Comparison of ENCODE assay signal across 19 cellular contexts in the genomic region with DNA sequence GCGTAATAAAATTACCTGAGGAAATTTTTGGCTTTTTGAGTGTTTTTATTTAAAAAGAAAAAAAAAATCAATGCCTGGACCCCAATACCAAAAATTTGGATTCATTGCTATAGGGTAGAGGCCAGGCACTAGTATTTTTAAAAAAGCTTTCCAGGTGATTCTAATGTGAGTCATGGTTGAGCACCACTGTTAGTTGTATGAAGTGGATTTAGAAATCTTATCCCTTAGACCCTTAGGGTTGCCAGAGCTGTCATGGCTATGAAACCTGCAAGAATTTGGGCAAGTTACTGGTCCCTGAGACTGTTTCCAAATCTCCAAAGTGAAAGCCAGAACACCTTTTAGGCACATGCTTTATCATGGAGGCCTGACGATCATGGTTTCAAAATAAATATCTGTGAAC.
DNase-seq lines count a peak whose midpoint lies in the region; ATAC-seq, FAIRE-seq and TF ChIP-seq lines count a peak whose summit lies in the region.
"Had no signal": no experiment of that assay in that cellular context is flagged by ENCODE, and none has a peak within 500 bp of the region (broad histone marks: within the 10 kb centered on the region; RNA-seq: fewer than 3 reads in every experiment).

No MANE protein-coding gene starts in this region.

- H3K36me3 ChIP-seq in mammary epithelial cell (ENCODE audit: insufficient read depth, low read length) (no peaks in the 10 kb centered on the region), smooth muscle cell (ENCODE audit: low read depth) (no peaks in the 10 kb centered on the region), gastrocnemius medialis (no peaks in the 10 kb centered on the region)
- H3K36me3 ChIP-seq: BLaER1 had no signal

- dilution Hi-C loops in mammary epithelial cell (cut with HindIII; ENCODE audit: low sequenced_read_pairs): no loop called here

- H3K27ac ChIP-seq in mammary epithelial cell (ENCODE audit: insufficient read depth, low read depth, low read length) (peak overlapping the region; percentile 82), smooth muscle cell (ENCODE audit: low read depth) (peak overlapping the region; percentile 96), gastrocnemius medialis (no peak overlapping the region)
- H3K27ac ChIP-seq: 22Rv1, BLaER1, HL-60 had no signal

- H3K4me2 ChIP-seq in mammary epithelial cell (ENCODE audit: insufficient read depth, low read depth, low read length) (peak overlapping the region; percentile 64), smooth muscle cell (no peak overlapping the region)
- H3K4me2 ChIP-seq: BLaER1 had no signal

- H3K79me2 ChIP-seq in mammary epithelial cell (ENCODE audit: insufficient read depth, low read length) (no peaks in the 10 kb centered on the region), smooth muscle cell (ENCODE audit: low read depth) (no peaks in the 10 kb centered on the region)

- H3K27me3 ChIP-seq in mammary epithelial cell (ENCODE audit: insufficient read depth, low read length) (no peaks in the 10 kb centered on the region), smooth muscle cell (ENCODE audit: low read depth) (no peaks in the 10 kb centered on the region), gastrocnemius medialis (no peaks in the 10 kb centered on the region)
- H3K27me3 ChIP-seq: BLaER1 had no signal

- intact Hi-C loops in mammary epithelial cell (cut with micrococcal nuclease): loop anchor here (2.0 kb wide), 1 partner anchor 78 kb away; no protein-coding TSS in a partner anchor
- intact Hi-C loops in gastrocnemius medialis (cut with DNase I; ENCODE audit: low total_unique reads): no loop called here

- TF ChIP-seq CTCF in mammary epithelial cell (conservative IDR thresholded peaks at IDR 0.05 in 1 of 2, IDR thresholded peaks at IDR 0.05 in 1 of 2; ENCODE audit: extremely low read depth in 1 of 2, insufficient read depth in 1 of 2, low read depth in 1 of 2, low read length in 2 of 2) (no peak), smooth muscle cell (IDR thresholded peaks at IDR 0.05; ENCODE audit: borderline replicate concordance, insufficient read depth, poor library complexity, severe bottlenecking) (no peak), gastrocnemius medialis (IDR thresholded peaks at IDR 0.05 in 4 of 5, conservative IDR thresholded peaks at IDR 0.05 in 1 of 5) (no peak)

- FAIRE-seq in GM12892 (lab: Jason Lieb, UNC): no peak
- FAIRE-seq: G401.6, GM12891, GM18507 had no signal

- H3K4me3 ChIP-seq in mammary epithelial cell (replicated peaks in 1 of 3; ENCODE audit: insufficient read depth in 1 of 3, low read depth in 2 of 3, low read length in 3 of 3): no peak overlapping the region
- H3K4me3 ChIP-seq in smooth muscle cell: no peak overlapping the region
- H3K4me3 ChIP-seq in gastrocnemius medialis: no peak overlapping the region
- H3K4me3 ChIP-seq: BLaER1 had no signal

- no TSS peak for BruUV-seq in mammary epithelial cell (replicated peaks; lab: Mats Ljungman, UMichigan)

- 53% methylated on average over 2 of the region's 2 CpGs for WGBS in mammary epithelial cell (ENCODE audit: low coverage, missing lambda C conversion rate)
- WGBS in smooth muscle cell (ENCODE audit: low lambda C conversion rate): 98% methylated on average over 2 of the region's 2 CpGs

- H3K9ac ChIP-seq in mammary epithelial cell (ENCODE audit: insufficient read depth, low read length) (no peak overlapping the region), smooth muscle cell (ENCODE audit: low read depth) (no peak overlapping the region)
- H3K9ac ChIP-seq: BLaER1 had no signal

- CTCF ChIA-PET in mammary epithelial cell (lab: Charles Lee; ENCODE audit: low non-redundant PET): no interaction called here

- H3K9me3 ChIP-seq in mammary epithelial cell (replicated peaks; ENCODE audit: insufficient read depth, low read length): no peaks in the 10 kb centered on the region
- no peaks in the 10 kb centered on the region for H3K9me3 ChIP-seq in smooth muscle cell (replicated peaks; ENCODE audit: low read depth)
- no peaks in the 10 kb centered on the region for H3K9me3 ChIP-seq in gastrocnemius medialis
- H3K9me3 ChIP-seq: BLaER1 had no signal

- in situ Hi-C loops in mammary epithelial cell (cut with MboI; ENCODE audit: low sequenced_read_pairs in 2 of 2): no loop called here
- in situ Hi-C loops in gastrocnemius medialis (cut with MboI; ENCODE audit: low sequenced_read_pairs in 4 of 4): no loop called here

- H4K20me1 ChIP-seq in mammary epithelial cell (ENCODE audit: insufficient read depth, low read length) (no peaks in the 10 kb centered on the region), smooth muscle cell (ENCODE audit: low read depth) (no peaks in the 10 kb centered on the region)
- H4K20me1 ChIP-seq: BLaER1 had no signal

- peaks cover 35% of the 10 kb centered on the region for H3K4me1 ChIP-seq in mammary epithelial cell (ENCODE audit: insufficient read depth, low read length)
- H3K4me1 ChIP-seq in smooth muscle cell (ENCODE audit: low read depth): peaks cover 18% of the 10 kb centered on the region
- H3K4me1 ChIP-seq in gastrocnemius medialis: peaks cover 10 to 13% of the 10 kb centered on the region in 2 donors

- ATAC-seq in esophagus mucosa (peak; percentile 33), gastrocnemius medialis (no peak), GM18873 (IDR thresholded peaks at IDR 0.05; ENCODE audit: low FRiP score, unreplicated experiment) (no peak)
- ATAC-seq: HCT116 had no signal

- TF ChIP-seq POLR2A in gastrocnemius medialis (IDR thresholded peaks at IDR 0.05) (no peak), GM12892 (IDR thresholded peaks at IDR 0.05; ENCODE audit: low read depth, low read length) (no peak)

- H2AFZ ChIP-seq in mammary epithelial cell (ENCODE audit: low read depth, low read length): no peak overlapping the region
- H2AFZ ChIP-seq in smooth muscle cell (ENCODE audit: low read depth): no peak overlapping the region

- H3F3A ChIP-seq in smooth muscle cell (ENCODE audit: low read depth): peaks cover 33% of the 10 kb centered on the region

- DNase-seq in DMS79 (lab: John Stamatoyannopoulos, UW) (peak; percentile 5), DMS79 treated with DMSO at 0.1 percent for 48 hours (lab: John Stamatoyannopoulos, UW) (no peak), mammary epithelial cell (peak; percentile 52), smooth muscle cell (lab: John Stamatoyannopoulos, UW; ENCODE audit: unreplicated experiment) (no peak), gastrocnemius medialis (no peak), GM12892 (ENCODE audit: insufficient read length) (no peak)
- DNase-seq: CD4-positive, alpha-beta memory T cell; GOT3; H7; HFFc6 had no signal

Comparison
In these comparisons a context has a peak if more than half of its experiments do, and no peak if none do; other contexts are left out.
1. DNase-seq: peak in DMS79 (single experiment) and mammary epithelial cell (single experiment); none in DMS79 treated with DMSO at 0.1 percent for 48 hours (single experiment), smooth muscle cell (single experiment), gastrocnemius medialis (0 of 2) and GM12892 (single experiment).
2. H3K27ac ChIP-seq: peak in mammary epithelial cell (single experiment) and smooth muscle cell (single experiment); none in gastrocnemius medialis (0 of 4).